Comparison of ENCODE assay signal across 1 cellular context in genomic region chr2:199455533-199456382, GRCh38.
TF ChIP-seq lines count a peak whose summit lies in the region.

No MANE protein-coding gene starts in this region.

TF ChIP-seq in HepG2, 621 proteins besides CTCF, POLR2A, EP300 and RAD21 (continued from another document and continues in another):
- TF ChIP-seq ZBTB10 (CRISPR knock-in tag; IDR thresholded peaks at IDR 0.05; ENCODE audit: borderline replicate concordance), result peak; percentile 71; the same call in 1 of the 2 replicates
- no peak for TF ChIP-seq ZNF724P (CRISPR knock-in tag; IDR thresholded peaks at IDR 0.05; ENCODE audit: borderline replicate concordance)
- no peak for TF ChIP-seq ZNF468 (CRISPR knock-in tag; IDR thresholded peaks at IDR 0.05)
- no peak for TF ChIP-seq MAFK (conservative IDR thresholded peaks at IDR 0.05 in 1 of 2, IDR thresholded peaks at IDR 0.05 in 1 of 2; ENCODE audit: low read length in 2 of 2)
- TF ChIP-seq NKX3-1 (CRISPR knock-in tag; IDR thresholded peaks at IDR 0.05), result peak; percentile 64; the same call in 1 of the 2 replicates
- TF ChIP-seq ZNF768 (CRISPR knock-in tag; IDR thresholded peaks at IDR 0.05), result peak; percentile 77; the same call in 1 of the 2 replicates
- peak; percentile 49; the same call in 1 of the 2 replicates for TF ChIP-seq NFAT5 (CRISPR knock-in tag; IDR thresholded peaks at IDR 0.05)
- peak; percentile 84 for TF ChIP-seq GABPB1 (CRISPR knock-in tag; IDR thresholded peaks at IDR 0.05)
- TF ChIP-seq KLF13 (CRISPR knock-in tag; IDR thresholded peaks at IDR 0.05), result no peak
- 0 out of 2 replicates have a peak, but pooled peaks have one; percentile 65 for TF ChIP-seq ZNF879 (CRISPR knock-in tag; IDR thresholded peaks at IDR 0.05)
- no peak for TF ChIP-seq ZXDC (CRISPR knock-in tag; IDR thresholded peaks at IDR 0.05)
- peak; percentile 83 for TF ChIP-seq ZNF547 (CRISPR knock-in tag; IDR thresholded peaks at IDR 0.05)
- TF ChIP-seq RXRA (CRISPR knock-in tag; IDR thresholded peaks at IDR 0.05), result peak; percentile 85
- TF ChIP-seq PITX1 (CRISPR knock-in tag; IDR thresholded peaks at IDR 0.05), result peak; percentile 24; the same call in 1 of the 2 replicates
- TF ChIP-seq DMAP1 (CRISPR knock-in tag; IDR thresholded peaks at IDR 0.05), result peak; percentile 79; the same call in 1 of the 2 replicates
- TF ChIP-seq ARID5B (CRISPR knock-in tag; IDR thresholded peaks at IDR 0.05), result peak; percentile 90
- no peak for TF ChIP-seq ZNF333 (CRISPR knock-in tag; IDR thresholded peaks at IDR 0.05; ENCODE audit: borderline replicate concordance)
- TF ChIP-seq ZNF704 (CRISPR knock-in tag; IDR thresholded peaks at IDR 0.05; ENCODE audit: borderline replicate concordance), result no peak
- TF ChIP-seq ZNF256 (CRISPR knock-in tag; conservative IDR thresholded peaks at IDR 0.05), result peak; percentile 78
- TF ChIP-seq ZNF589 (CRISPR knock-in tag; conservative IDR thresholded peaks at IDR 0.05), result no peak
- TF ChIP-seq SATB2 (CRISPR knock-in tag; IDR thresholded peaks at IDR 0.05), result 0 out of 2 replicates have a peak, but pooled peaks have one; percentile 69
- TF ChIP-seq ZFP36L2 (CRISPR knock-in tag; IDR thresholded peaks at IDR 0.05), result no peak
- no peak for TF ChIP-seq MAZ (IDR thresholded peaks at IDR 0.05; ENCODE audit: borderline replicate concordance, low read depth, low read length)
- TF ChIP-seq MAZ (CRISPR knock-in tag; IDR thresholded peaks at IDR 0.05; ENCODE audit: low read depth), result peak; percentile 80
- no peak for TF ChIP-seq CBX2 (IDR thresholded peaks at IDR 0.05; ENCODE audit: low read depth, low read length)
- TF ChIP-seq CBX2 (CRISPR knock-in tag; IDR thresholded peaks at IDR 0.05; ENCODE audit: low read depth), result 0 out of 2 replicates have a peak, but pooled peaks have one; percentile 25
- TF ChIP-seq ZNF180 (CRISPR knock-in tag; IDR thresholded peaks at IDR 0.05; ENCODE audit: borderline replicate concordance, low read depth), result no peak
- TF ChIP-seq ZNF572 (CRISPR knock-in tag; IDR thresholded peaks at IDR 0.05), result 0 out of 2 replicates have a peak, but pooled peaks have one; percentile 1
- TF ChIP-seq MIER3 (CRISPR knock-in tag; IDR thresholded peaks at IDR 0.05; ENCODE audit: borderline replicate concordance), result no peak
- TF ChIP-seq JDP2 (CRISPR knock-in tag; IDR thresholded peaks at IDR 0.05; ENCODE audit: borderline replicate concordance), result no peak; the same call in 1 of the 2 replicates
- TF ChIP-seq ZMYM2 (CRISPR knock-in tag; IDR thresholded peaks at IDR 0.05), result no peak
- TF ChIP-seq DRAP1 (CRISPR knock-in tag; IDR thresholded peaks at IDR 0.05), result peak; percentile 21; the same call in 1 of the 2 replicates
- no peak for TF ChIP-seq ATF5 (CRISPR knock-in tag; IDR thresholded peaks at IDR 0.05; ENCODE audit: low read depth)
- no peak for TF ChIP-seq ZNF615 (CRISPR knock-in tag; IDR thresholded peaks at IDR 0.05; ENCODE audit: borderline replicate concordance)
- 0 out of 2 replicates have a peak, but pooled peaks have one; percentile 55 for TF ChIP-seq PCBP1 (IDR thresholded peaks at IDR 0.05; ENCODE audit: borderline replicate concordance, low read depth, low read length)
- peak; percentile 59; the same call in 1 of the 2 replicates for TF ChIP-seq ZNF280B (CRISPR knock-in tag; IDR thresholded peaks at IDR 0.05; ENCODE audit: borderline replicate concordance)
- peak; percentile 64; the same call in 1 of the 2 replicates for TF ChIP-seq GATA4 (IDR thresholded peaks at IDR 0.05; ENCODE audit: borderline replicate concordance, low read depth)
- TF ChIP-seq ZNF660 (CRISPR knock-in tag; IDR thresholded peaks at IDR 0.05; ENCODE audit: borderline replicate concordance, low read depth), result no peak
- TF ChIP-seq ZNF263 (CRISPR knock-in tag; IDR thresholded peaks at IDR 0.05), result peak; percentile 66
- TF ChIP-seq ZNF678 (CRISPR knock-in tag; IDR thresholded peaks at IDR 0.05), result no peak
- TF ChIP-seq ZNF24 (IDR thresholded peaks at IDR 0.05), result no peak
- no peak for TF ChIP-seq SCMH1 (CRISPR knock-in tag; IDR thresholded peaks at IDR 0.05; ENCODE audit: borderline replicate concordance)
